1 cellular context compared by ENCODE assay signal in the genomic region with DNA sequence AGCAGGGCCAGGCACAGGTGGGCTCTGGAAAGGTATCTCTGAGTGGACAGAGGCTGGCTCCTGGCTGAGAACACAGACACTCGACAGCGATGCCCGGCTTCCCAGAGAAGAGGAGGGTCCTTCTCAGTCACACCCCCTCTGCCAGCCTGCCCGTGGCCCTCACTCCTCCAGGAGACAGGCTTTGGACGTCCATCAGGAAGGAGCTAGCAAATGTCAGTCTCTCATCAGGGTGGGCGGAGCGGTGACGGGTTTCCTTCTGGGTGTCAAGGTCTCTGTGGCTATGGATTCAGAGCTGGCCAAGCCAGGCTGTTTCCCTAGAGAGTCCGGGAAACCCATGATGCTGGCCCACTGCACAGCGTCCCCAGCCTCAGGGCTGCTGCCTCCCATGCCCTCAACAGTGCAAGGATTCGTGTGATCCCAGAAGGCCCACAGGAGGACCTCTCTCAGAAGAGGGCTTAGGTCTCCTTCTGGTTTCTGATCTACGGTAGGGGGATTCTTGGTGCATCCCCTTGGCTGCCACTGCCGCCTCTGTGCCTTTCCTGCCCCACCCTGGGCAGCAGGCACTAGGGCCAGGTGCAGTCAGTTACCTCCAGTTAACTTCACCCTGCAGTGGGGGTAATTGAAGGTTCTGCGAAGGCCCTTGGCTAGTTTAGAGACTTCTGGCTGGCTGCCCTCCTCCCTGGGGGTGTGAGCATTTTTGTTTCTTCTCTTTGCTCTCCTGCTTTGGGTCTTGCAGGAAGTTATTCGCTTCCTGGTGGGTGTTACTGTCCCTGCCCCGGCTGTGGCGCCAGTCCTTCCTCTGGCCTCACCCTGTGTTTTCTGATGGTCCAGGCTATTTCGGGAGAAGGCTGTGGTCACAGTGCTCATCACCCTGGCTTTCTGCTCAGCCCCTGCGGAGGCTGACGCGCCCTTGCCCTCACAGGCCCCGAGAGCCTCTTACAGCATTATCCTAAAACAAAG.
TF ChIP-seq lines count a peak whose summit lies in the region.

No MANE protein-coding gene starts in this region.

TF ChIP-seq in H1, 55 proteins besides CTCF, POLR2A, EP300 and RAD21:
- TF ChIP-seq ASH2L (IDR thresholded peaks at IDR 0.05; ENCODE audit: low read length) (no peak), TEAD4 (IDR thresholded peaks at IDR 0.05; ENCODE audit: low read depth, low read length) (no peak), NANOG (IDR thresholded peaks at IDR 0.05; ENCODE audit: insufficient read depth, low read depth, low read length, poor library complexity, severe bottlenecking) (no peak), KDM5A (IDR thresholded peaks at IDR 0.05; ENCODE audit: low read length) (no peak), POU5F1 (IDR thresholded peaks at IDR 0.05; ENCODE audit: low read depth, low read length) (no peak), SAP30 (IDR thresholded peaks at IDR 0.05; ENCODE audit: insufficient read depth, insufficient replicate concordance, low read length) (no peak), SP2 (IDR thresholded peaks at IDR 0.05; ENCODE audit: low read length) (no peak), TAF1 (IDR thresholded peaks at IDR 0.05; ENCODE audit: low read depth, low read length) (no peak), SRF (IDR thresholded peaks at IDR 0.05; ENCODE audit: low read depth, low read length) (no peak), BCL11A (IDR thresholded peaks at IDR 0.05; ENCODE audit: low read depth in 2 of 2, low read length in 2 of 2) (no peak), CTBP2 (IDR thresholded peaks at IDR 0.05; ENCODE audit: borderline replicate concordance, insufficient read depth, insufficient read length, low read length) (no peak), TBP (IDR thresholded peaks at IDR 0.05; ENCODE audit: low read depth, low read length) (no peak), HDAC2 (IDR thresholded peaks at IDR 0.05; ENCODE audit: borderline replicate concordance in 1 of 2, low read depth in 2 of 2, low read length in 2 of 2) (no peak), YY1 (IDR thresholded peaks at IDR 0.05; ENCODE audit: low read depth, low read length) (no peak), SUZ12 (IDR thresholded peaks at IDR 0.05; ENCODE audit: low read length) (no peak)
- TF ChIP-seq, protein P1, sequence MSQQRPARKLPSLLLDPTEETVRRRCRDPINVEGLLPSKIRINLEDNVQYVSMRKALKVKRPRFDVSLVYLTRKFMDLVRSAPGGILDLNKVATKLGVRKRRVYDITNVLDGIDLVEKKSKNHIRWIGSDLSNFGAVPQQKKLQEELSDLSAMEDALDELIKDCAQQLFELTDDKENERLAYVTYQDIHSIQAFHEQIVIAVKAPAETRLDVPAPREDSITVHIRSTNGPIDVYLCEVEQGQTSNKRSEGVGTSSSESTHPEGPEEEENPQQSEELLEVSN (IDR thresholded peaks at IDR 0.05): no peak
